Comparison of ENCODE assay signal across 17 cellular contexts in the genomic region with DNA sequence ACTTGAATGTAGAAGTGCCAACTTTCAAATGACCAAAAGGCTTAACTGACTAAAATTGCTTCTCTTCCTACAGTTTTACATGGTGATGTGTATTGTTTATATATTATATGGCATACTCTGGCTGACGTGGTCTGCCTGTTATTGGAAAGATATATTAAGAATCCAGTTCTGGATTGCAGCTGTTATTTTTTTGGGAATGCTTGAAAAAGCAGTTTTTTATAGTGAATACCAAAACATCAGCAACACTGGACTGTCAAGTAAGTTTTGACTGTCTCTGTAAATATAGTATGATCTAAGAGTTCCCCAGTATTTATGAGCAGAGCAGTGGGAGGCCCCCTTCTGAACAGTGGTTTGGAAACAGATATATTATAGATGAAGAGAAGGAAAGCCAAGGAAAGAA.
"Had no signal": no experiment of that assay in that cellular context is flagged by ENCODE, and none has a peak within 500 bp of the region (broad histone marks: within the 10 kb centered on the region; RNA-seq: fewer than 3 reads in every experiment).

No MANE protein-coding gene starts in this region.

- H3K4me1 Mint-ChIP-seq: endodermal cell, nephron progenitor cell had no signal

- H3K4me1 ChIP-seq: gastroesophageal sphincter, parathyroid adenoma, psoas muscle, upper lobe of left lung, uterus had no signal

- H3K4me3 Mint-ChIP-seq: endodermal cell, nephron progenitor cell had no signal

- H3K4me2 ChIP-seq: hepatocyte had no signal

- H3K27ac Mint-ChIP-seq: endodermal cell, nephron progenitor cell had no signal

- H3K4me3 ChIP-seq: coronary artery, gastroesophageal sphincter, hepatocyte, psoas muscle, right lobe of liver, upper lobe of left lung, uterus had no signal

- H3K27me3 ChIP-seq: gastroesophageal sphincter, hepatocyte, right lobe of liver, upper lobe of left lung, uterus had no signal

- H3K9me3 ChIP-seq: gastroesophageal sphincter, psoas muscle, right lobe of liver, upper lobe of left lung, uterus had no signal

- DNase-seq: effector CD4-positive, alpha-beta T cell; endodermal cell; foreskin fibroblast; left colon; mammary epithelial cell; nephron progenitor cell; psoas muscle; retina; right lobe of liver; stimulated activated CD4-positive, alpha-beta T cell treated with anti-CD3 and anti-CD28 coated beads, Interleukin-4, amount 100 ng/mL, for 24 hours; stimulated activated naive CD4-positive, alpha-beta T cell; upper lobe of left lung; uterus had no signal

- H3K9me3 Mint-ChIP-seq: endodermal cell, nephron progenitor cell had no signal

- ATAC-seq: gastroesophageal sphincter, left colon, psoas muscle, right lobe of liver had no signal

- H3K9ac ChIP-seq: parathyroid adenoma had no signal

- H3K36me3 ChIP-seq: uterus had no signal

- H2AFZ ChIP-seq: hepatocyte, parathyroid adenoma had no signal

- H3K27ac ChIP-seq: coronary artery, gastroesophageal sphincter, parathyroid adenoma, psoas muscle, right lobe of liver, upper lobe of left lung had no signal
